20 cellular contexts compared by ENCODE assay signal in genomic region chr9:98869866-98870265, GRCh38.
"Had no signal": no experiment of that assay in that cellular context is flagged by ENCODE, and none has a peak within 500 bp of the region (broad histone marks: within the 10 kb centered on the region; RNA-seq: fewer than 3 reads in every experiment).

No MANE protein-coding gene starts in this region.

- H3K4me1 ChIP-seq: colonic mucosa, neural progenitor cell had no signal

- H3K27ac ChIP-seq: colonic mucosa, left lung, lower lobe of right lung, neural progenitor cell, ovary, stomach had no signal

- H3K4me3 ChIP-seq: colonic mucosa, heart right ventricle, left lung, lower lobe of right lung, neural progenitor cell, ovary, stomach had no signal

- H3K4me1 Mint-ChIP-seq: neural progenitor cell had no signal

- H3K36me3 ChIP-seq: colonic mucosa, heart right ventricle, left lung, lower lobe of right lung, neural progenitor cell, ovary, stomach had no signal

- H3K27me3 ChIP-seq: colonic mucosa, heart right ventricle, left lung, neural progenitor cell, ovary, stomach had no signal

- H3K9me3 Mint-ChIP-seq: natural killer cell treated with Interleukin-12 subunit alpha and Interleukin-12 subunit beta and Interleukin-15 and Interleukin-18, amount 100 ng/mL, for 72 hours had no signal

- H3K9ac ChIP-seq: neural progenitor cell had no signal

- H3K9me3 ChIP-seq: colonic mucosa, left lung, lower lobe of right lung, ovary, stomach had no signal

- H3K36me3 Mint-ChIP-seq: natural killer cell treated with Interleukin-12 subunit alpha and Interleukin-12 subunit beta and Interleukin-15 and Interleukin-18, amount 100 ng/mL, for 72 hours; neural progenitor cell had no signal

- H3K27ac Mint-ChIP-seq: natural killer cell treated with Interleukin-12 subunit alpha and Interleukin-12 subunit beta and Interleukin-15 and Interleukin-18, amount 100 ng/mL, for 72 hours; neural progenitor cell had no signal

- ATAC-seq: esophagus mucosa; heart right ventricle; left lung; lower lobe of right lung; natural killer cell treated with Interleukin-12 subunit alpha and Interleukin-12 subunit beta and Interleukin-15 and Interleukin-18, amount 100 ng/mL, for 72 hours; right cardiac atrium had no signal

- H3K4me3 Mint-ChIP-seq: natural killer cell treated with Interleukin-12 subunit alpha and Interleukin-12 subunit beta and Interleukin-15 and Interleukin-18, amount 100 ng/mL, for 72 hours; neural progenitor cell had no signal

- DNase-seq: colonic mucosa; effector memory CD4-positive, alpha-beta T cell; heart right ventricle; hypothalamus; kidney glomerular epithelial cell; left lung; lower lobe of right lung; mesenchymal stem cell; midbrain; nucleus accumbens; ovary; right cardiac atrium; small intestine; stimulated activated CD4-positive, alpha-beta T cell treated with anti-CD3 and anti-CD28 coated beads, Interleukin-12 subunit alpha, Interleukin-12 subunit beta, amount 100 ng/mL, for 4 hours; stimulated activated naive CD4-positive, alpha-beta T cell; stomach; trophoblast cell had no signal
